In genomic region chr2:160581035-160581434, GRCh38 we compare ENCODE assay signal across 19 cellular contexts.
DNase-seq lines count a peak whose midpoint lies in the region; ATAC-seq, FAIRE-seq and TF ChIP-seq lines count a peak whose summit lies in the region.
"Had no signal": no experiment of that assay in that cellular context is flagged by ENCODE, and none has a peak within 500 bp of the region (broad histone marks: within the 10 kb centered on the region; RNA-seq: fewer than 3 reads in every experiment).

No MANE protein-coding gene starts in this region.

- H3K36me3 ChIP-seq in bronchial epithelial cell (ENCODE audit: control insufficient read depth, insufficient read depth, low read length) (no peaks in the 10 kb centered on the region), keratinocyte (ENCODE audit: control insufficient read depth in 2 of 2, extremely low read depth in 1 of 2, insufficient read depth in 2 of 2, low read length in 2 of 2) (no peaks in the 10 kb centered on the region)
- H3K36me3 ChIP-seq: right atrium auricular region had no signal

- peak overlapping the region; percentile 42; the same call in 1 of the 2 replicates for H3K27ac Mint-ChIP-seq in HFFc6
- H3K27ac Mint-ChIP-seq: activated CD4-positive, alpha-beta memory T cell treated with anti-CD3 and anti-CD28 coated beads for 36 hours; activated naive CD4-positive, alpha-beta T cell treated with anti-CD3 and anti-CD28 coated beads, Interleukin-2, amount 10 ng/mL, durations not matched to agents 7 days and 5 days; activated T-cell treated with anti-CD3 and anti-CD28 coated beads, Interleukin-2, amount 50 U/mL, for 24 hours; B cell had no signal

- H3K27me3 ChIP-seq in bronchial epithelial cell (ENCODE audit: control insufficient read depth, insufficient read depth, low read length) (no peaks in the 10 kb centered on the region), keratinocyte (ENCODE audit: control insufficient read depth, extremely low read depth, insufficient read depth, low read length) (no peaks in the 10 kb centered on the region)
- H3K27me3 ChIP-seq: right atrium auricular region had no signal

- dilution Hi-C loops in keratinocyte (cut with MboI; ENCODE audit: extremely low pct_ligation_motif_present, low sequenced_read_pairs): no loop called here

- no peaks in the 10 kb centered on the region for H3K9me3 ChIP-seq in keratinocyte (ENCODE audit: control insufficient read depth, low read depth, low read length)
- H3K9me3 ChIP-seq: right atrium auricular region had no signal

- H3K36me3 Mint-ChIP-seq in HFFc6 (ENCODE audit: low read depth): no peaks in the 10 kb centered on the region
- H3K36me3 Mint-ChIP-seq: activated CD4-positive, alpha-beta memory T cell treated with anti-CD3 and anti-CD28 coated beads for 36 hours; activated naive CD4-positive, alpha-beta T cell treated with anti-CD3 and anti-CD28 coated beads, Interleukin-2, amount 10 ng/mL, durations not matched to agents 7 days and 5 days had no signal

- peak overlapping the region; percentile 18; the same call in 1 of the 2 replicates for H3K4me3 Mint-ChIP-seq in HFFc6
- H3K4me3 Mint-ChIP-seq: activated CD4-positive, alpha-beta memory T cell treated with anti-CD3 and anti-CD28 coated beads for 36 hours; activated naive CD4-positive, alpha-beta T cell treated with anti-CD3 and anti-CD28 coated beads, Interleukin-2, amount 10 ng/mL, durations not matched to agents 7 days and 5 days; activated T-cell treated with anti-CD3 and anti-CD28 coated beads, Interleukin-2, amount 50 U/mL, for 24 hours; B cell had no signal

- no peak overlapping the region for H3K27ac ChIP-seq in keratinocyte (ENCODE audit: control insufficient read depth, insufficient read depth, low read length)
- H3K27ac ChIP-seq: right atrium auricular region, VCaP had no signal

- H3K9me3 Mint-ChIP-seq in HFFc6: no peaks in the 10 kb centered on the region
- H3K9me3 Mint-ChIP-seq: activated naive CD4-positive, alpha-beta T cell treated with anti-CD3 and anti-CD28 coated beads, Interleukin-2, amount 10 ng/mL, durations not matched to agents 7 days and 5 days; activated T-cell treated with anti-CD3 and anti-CD28 coated beads, Interleukin-2, amount 50 U/mL, for 24 hours had no signal

- H3K9me1 ChIP-seq in keratinocyte (ENCODE audit: control insufficient read depth, extremely low read depth, insufficient read depth, low read length): no peaks in the 10 kb centered on the region

- DNase-seq in HFFc6: no peak
- DNase-seq in bronchial epithelial cell (ENCODE audit: low read depth): peak; percentile 44
- DNase-seq in keratinocyte (ENCODE audit: low read depth, low spot score): no peak
- no peak for DNase-seq in SK-N-DZ (ENCODE audit: low spot score)
- no peak for DNase-seq in superior temporal gyrus (ENCODE audit: extremely low spot score)
- DNase-seq: activated CD4-positive, alpha-beta memory T cell treated with anti-CD3 and anti-CD28 coated beads for 36 hours; activated naive CD4-positive, alpha-beta T cell treated with anti-CD3 and anti-CD28 coated beads, Interleukin-2, amount 10 ng/mL, durations not matched to agents 7 days and 5 days; activated T-cell treated with anti-CD3 and anti-CD28 coated beads, Interleukin-2, amount 50 U/mL, for 24 hours; cortex of kidney; NCI-H1417 treated with DMSO at 0.1 percent for 48 hours; nucleus accumbens; OCI-M1; SHP77 treated with DMSO at 0.1 percent for 48 hours had no signal

- FAIRE-seq in bronchial epithelial cell (lab: Jason Lieb, UNC) (peak; percentile 55), keratinocyte (lab: Jason Lieb, UNC) (peak; percentile 46)
- FAIRE-seq: HepG2 had no signal

- H3K4me3 ChIP-seq in bronchial epithelial cell (ENCODE audit: low read depth, low read length) (no peak overlapping the region), keratinocyte (ENCODE audit: control insufficient read depth in 2 of 3, extremely low read depth in 1 of 3, insufficient read depth in 2 of 3, low read depth in 1 of 3, low read length in 3 of 3) (no peak overlapping the region)
- H3K4me3 ChIP-seq: right atrium auricular region had no signal

- TF ChIP-seq CTCF in HFFc6 (IDR thresholded peaks at IDR 0.05) (no peak), bronchial epithelial cell (IDR thresholded peaks at IDR 0.05; ENCODE audit: insufficient read depth, low read length, severe bottlenecking) (no peak), keratinocyte (optimal IDR thresholded peaks at IDR 0.05 in 1 of 3, IDR thresholded peaks at IDR 0.05 in 1 of 3, conservative IDR thresholded peaks at IDR 0.05 in 1 of 3; ENCODE audit: extremely low read depth in 1 of 3, insufficient read depth in 2 of 3, low read length in 3 of 3) (no peak)

- H2AFZ ChIP-seq in keratinocyte (ENCODE audit: control insufficient read depth, low read length): no peak overlapping the region

- H3K4me2 ChIP-seq in keratinocyte (ENCODE audit: control insufficient read depth, extremely low read depth, insufficient read depth, low read depth, low read length): no peak overlapping the region

- H4K20me1 ChIP-seq in keratinocyte (ENCODE audit: control insufficient read depth, extremely low read depth, insufficient read depth, low read length): no peaks in the 10 kb centered on the region

- H3K79me2 ChIP-seq in keratinocyte (ENCODE audit: control insufficient read depth, insufficient read depth, low read length): no peaks in the 10 kb centered on the region

- H3K4me1 Mint-ChIP-seq in HFFc6 (ENCODE audit: low read depth): peaks cover 58% of the 10 kb centered on the region
- H3K4me1 Mint-ChIP-seq: B cell had no signal

- no peak overlapping the region for H3K9ac ChIP-seq in keratinocyte (ENCODE audit: control insufficient read depth, extremely low read depth, insufficient read depth, low read length)

- H3K27me3 Mint-ChIP-seq in HFFc6 (ENCODE audit: insufficient read depth): no peaks in the 10 kb centered on the region
- H3K27me3 Mint-ChIP-seq: activated CD4-positive, alpha-beta memory T cell treated with anti-CD3 and anti-CD28 coated beads for 36 hours; activated naive CD4-positive, alpha-beta T cell treated with anti-CD3 and anti-CD28 coated beads, Interleukin-2, amount 10 ng/mL, durations not matched to agents 7 days and 5 days; activated T-cell treated with anti-CD3 and anti-CD28 coated beads, Interleukin-2, amount 50 U/mL, for 24 hours had no signal

- no peak for ATAC-seq in HG03175 (IDR thresholded peaks at IDR 0.05; ENCODE audit: unreplicated experiment)
- no peak for ATAC-seq in GM18867 (IDR thresholded peaks at IDR 0.05; ENCODE audit: unreplicated experiment)

- H3K4me1 ChIP-seq in keratinocyte (ENCODE audit: control insufficient read depth, extremely low read depth, insufficient read depth, low read length): peaks cover 9% of the 10 kb centered on the region
